Comparison of ENCODE assay signal across 8 cellular contexts in the genomic region with DNA sequence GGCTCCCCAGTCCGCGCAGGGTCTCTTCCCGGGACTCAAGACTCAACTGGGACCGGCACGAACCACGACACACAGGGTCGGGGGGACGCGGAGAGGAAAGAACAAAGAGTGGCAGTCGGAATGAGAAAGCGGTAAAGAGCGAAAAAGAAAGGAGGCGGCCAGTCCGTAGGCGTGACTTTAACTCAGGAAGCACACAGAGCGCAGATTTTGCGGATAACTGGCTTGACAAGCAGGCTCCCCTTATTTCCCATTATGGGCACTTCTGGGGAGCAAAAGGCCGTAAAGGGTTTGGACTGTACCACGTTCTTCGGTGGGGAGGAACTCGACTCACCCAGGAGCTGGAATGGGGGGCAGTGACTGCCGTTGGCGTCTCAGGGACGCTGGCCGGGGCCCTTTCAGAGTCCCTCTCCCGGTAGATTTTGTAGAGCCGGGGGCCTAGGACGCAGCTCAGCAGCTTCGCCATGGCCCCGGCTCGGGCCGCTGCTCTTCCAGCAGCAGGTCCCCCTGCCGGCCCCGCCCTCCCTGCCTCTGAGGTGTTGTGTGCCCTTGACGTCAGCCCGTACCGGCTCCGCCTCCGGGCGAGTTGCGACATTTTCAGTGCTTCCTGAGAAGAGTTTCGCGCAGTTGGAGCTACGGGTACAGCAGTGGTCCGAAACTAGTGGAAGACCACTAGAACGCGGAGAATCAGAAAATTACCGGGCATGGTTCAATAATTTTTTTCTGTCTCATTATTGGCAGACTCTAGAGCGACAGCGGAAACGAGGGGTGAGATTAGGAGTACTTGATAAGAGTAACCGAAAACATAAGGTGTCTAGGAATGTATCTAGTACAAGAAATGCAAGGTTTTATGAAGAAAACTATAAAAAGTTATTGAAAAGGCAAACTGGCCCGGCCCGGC. TPM values are rescaled to one million over a fixed set of nuclear protein-coding genes. Genes with fewer than 3 reads are reported as not detected.
DNase-seq lines count a peak whose midpoint lies in the region; ATAC-seq lines count a peak whose summit lies in the region.

A gene (minus strand): TSS at position 506 of the 898 bp plus-strand sequence. CDS start 43 bp downstream, at position 463.

- peak within 1 kb of the TSS; percentile 98 for H3K27ac ChIP-seq in CD4-positive, CD25-positive, alpha-beta regulatory T cell (ENCODE audit: insufficient read depth, low read length, poor library complexity, severe bottlenecking)
- peak within 1 kb of the TSS; percentile 99 for H3K27ac ChIP-seq in effector memory CD4-positive, alpha-beta T cell (ENCODE audit: insufficient read depth, low read length, poor library complexity, severe bottlenecking)

- H3K4me3 ChIP-seq in CD4-positive, CD25-positive, alpha-beta regulatory T cell (ENCODE audit: low read depth, low read length): peak within 1 kb of the TSS; percentile 93
- peak within 1 kb of the TSS; percentile 91 for H3K4me3 ChIP-seq in effector memory CD4-positive, alpha-beta T cell (ENCODE audit: insufficient read depth, low read depth, low read length, poor library complexity, severe bottlenecking)

- CTCF ChIA-PET in activated CD8-positive, alpha-beta memory T cell treated with anti-CD3 and anti-CD28 coated beads for 36 hours (lab: Charles Lee): interaction anchor here (1.0 to 2.1 kb wide), 5 partner anchors 16 to 125 kb away, joined by 3 to 5 read pairs (median 3); a partner anchor contains a TSS

- H3K27me3 Mint-ChIP-seq in CD4-positive, CD25-positive, alpha-beta regulatory T cell: peaks cover 6% of the 10 kb centered on the region

- H3K4me1 Mint-ChIP-seq in CD4-positive, CD25-positive, alpha-beta regulatory T cell: peaks cover under 1 to 45% (median 31%) of the 10 kb centered on the region in 4 donors

- POLR2A ChIA-PET in activated CD8-positive, alpha-beta memory T cell treated with anti-CD3 and anti-CD28 coated beads for 36 hours (lab: Charles Lee): interaction anchor here (0.5 to 1.3 kb wide), 6 partner anchors 9 to 160 kb away, joined by 3 to 6 read pairs (median 3); a partner anchor contains a TSS

- peak within 1 kb of the TSS; percentile 98 to 99 (median 98) for H3K27ac Mint-ChIP-seq in CD4-positive, CD25-positive, alpha-beta regulatory T cell

- H3K36me3 Mint-ChIP-seq in CD4-positive, CD25-positive, alpha-beta regulatory T cell: peaks cover 7% of the 10 kb centered on the region

- peaks cover 32% of the 10 kb centered on the region for H3K4me1 ChIP-seq in CD4-positive, CD25-positive, alpha-beta regulatory T cell (ENCODE audit: control insufficient read depth, insufficient read depth, low read length, poor library complexity, severe bottlenecking)
- peaks cover 18% of the 10 kb centered on the region for H3K4me1 ChIP-seq in effector memory CD4-positive, alpha-beta T cell (ENCODE audit: control insufficient read depth, insufficient read depth, low read length, poor library complexity, severe bottlenecking)

- H3K27me3 ChIP-seq in CD4-positive, CD25-positive, alpha-beta regulatory T cell (ENCODE audit: control insufficient read depth, insufficient read depth, low read length): no peaks in the 10 kb centered on the region
- no peaks in the 10 kb centered on the region for H3K27me3 ChIP-seq in effector memory CD4-positive, alpha-beta T cell (replicated peaks; ENCODE audit: control insufficient read depth, insufficient read depth, low read length, poor library complexity, severe bottlenecking)

- ATAC-seq in CD4-positive, CD25-positive, alpha-beta regulatory T cell (ENCODE audit: low read depth in 2 of 2): peak; percentile 94 to 97
- ATAC-seq in GM19467 (IDR thresholded peaks at IDR 0.05; ENCODE audit: unreplicated experiment): peak; percentile 80

- no peaks in the 10 kb centered on the region for H3K9me3 ChIP-seq in CD4-positive, CD25-positive, alpha-beta regulatory T cell (ENCODE audit: control insufficient read depth in 2 of 2, low read length in 2 of 2)
- no peaks in the 10 kb centered on the region for H3K9me3 ChIP-seq in effector memory CD4-positive, alpha-beta T cell (ENCODE audit: control insufficient read depth, low read length)

- H3K9me3 Mint-ChIP-seq in CD4-positive, CD25-positive, alpha-beta regulatory T cell: no peaks in the 10 kb centered on the region

- peak within 1 kb of the TSS; percentile 84 to 100 (median 98) for H3K4me3 Mint-ChIP-seq in CD4-positive, CD25-positive, alpha-beta regulatory T cell

- peak; percentile 95 to 99 (median 97) for DNase-seq in CD4-positive, CD25-positive, alpha-beta regulatory T cell
- DNase-seq in HT-29 (ENCODE audit: low spot score) (peak; percentile 98), NOMO-1 (lab: John Stamatoyannopoulos, UW; ENCODE audit: unreplicated experiment in 2 of 2) (peak; percentile 96 to 97), lung microvascular endothelial cell (ENCODE audit: low read depth in 2 of 2) (peak; percentile 99)
- peak; percentile 89 to 94 (median 94) for DNase-seq in effector memory CD4-positive, alpha-beta T cell
- peak; percentile 94 to 98 (median 96) for DNase-seq in stimulated activated CD4-positive, alpha-beta T cell treated with anti-CD3 and anti-CD28 coated beads, TNF-alpha, amount 100 ng/mL, for 48 hours (ENCODE audit: low read depth in 3 of 3)

- H3K36me3 ChIP-seq in CD4-positive, CD25-positive, alpha-beta regulatory T cell (ENCODE audit: control insufficient read depth, insufficient read depth, low read length): peaks cover 10% of the 10 kb centered on the region
- H3K36me3 ChIP-seq in effector memory CD4-positive, alpha-beta T cell (ENCODE audit: control insufficient read depth, insufficient read depth, low read length): peaks cover 9% of the 10 kb centered on the region

RNA-seq across cellular contexts. Expression of the gene that starts here (rescaled TPM):
- 78.4 TPM for total RNA-seq in CD4-positive, CD25-positive, alpha-beta regulatory T cell
- 10 to 100 TPM; 33.4 to 43.2 (median 35.8) TPM for polyA plus RNA-seq in CD4-positive, CD25-positive, alpha-beta regulatory T cell
- 32.5 and 37.9 TPM in 2 replicates for total RNA-seq in HT-29 (2014; rRNA removed; shearing (Covaris generic))
- 10 to 100 TPM; 30.1 to 32.0 TPM for total RNA-seq in activated CD8-positive, alpha-beta memory T cell treated with anti-CD3 and anti-CD28 coated beads for 36 hours
- 41.2 and 69.8 TPM in 2 replicates for total RNA-seq in lung microvascular endothelial cell

Comparison
In these comparisons a context has a peak if more than half of its experiments do, and no peak if none do; other contexts are left out.
1. Peak in every context shown above with its lines: DNase-seq, ATAC-seq, H3K4me3 ChIP-seq and H3K27ac ChIP-seq.